Comparison of ENCODE assay signal across 19 cellular contexts in the genomic region with DNA sequence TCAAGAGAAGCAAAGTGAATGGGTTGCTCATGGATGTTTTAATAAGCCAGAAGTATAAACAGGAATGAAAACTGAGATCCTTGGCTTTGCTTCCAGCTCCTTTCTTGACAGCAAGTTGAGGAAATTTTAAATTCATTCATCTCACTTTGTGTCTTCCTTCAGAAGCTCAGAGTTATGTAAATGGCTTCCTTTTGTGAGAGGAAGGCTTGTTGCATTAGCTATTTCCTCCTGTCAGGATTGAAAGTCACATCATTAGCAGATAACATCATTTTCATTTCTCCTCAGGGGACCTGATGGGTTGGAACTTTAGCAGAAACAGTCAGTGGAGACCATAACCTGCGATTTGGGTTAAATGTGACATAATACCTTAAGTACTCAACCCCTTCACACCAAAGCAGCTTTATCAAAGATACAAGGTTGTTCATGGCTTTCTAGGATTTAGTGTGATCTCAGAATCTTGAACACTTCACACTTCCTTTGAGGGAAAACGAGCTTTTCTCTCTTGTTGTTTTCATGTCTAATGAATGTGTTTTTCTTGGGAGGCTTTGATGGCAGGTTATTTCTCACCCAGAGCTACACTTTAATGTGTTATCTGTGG.
"Had no signal": no experiment of that assay in that cellular context is flagged by ENCODE, and none has a peak within 500 bp of the region (broad histone marks: within the 10 kb centered on the region; RNA-seq: fewer than 3 reads in every experiment).

No MANE protein-coding gene starts in this region.

- H3K4me1 ChIP-seq: ascending aorta, gastroesophageal sphincter, heart left ventricle, left ventricle myocardium inferior, vagina had no signal

- H3K4me3 ChIP-seq: ascending aorta, gastroesophageal sphincter, heart left ventricle, left ventricle myocardium inferior, mucosa of descending colon, vagina had no signal

- H3K9me3 ChIP-seq: ascending aorta, mucosa of descending colon, vagina had no signal

- H3K36me3 ChIP-seq: ascending aorta, gastroesophageal sphincter, heart left ventricle, left ventricle myocardium inferior, vagina had no signal

- DNase-seq: activated CD4-positive, CD25-positive, alpha-beta regulatory T cell treated with anti-CD3 and anti-CD28 coated beads, Interleukin-2, amount 50 U/mL, for 72 hours; activated CD8-positive, alpha-beta memory T cell treated with anti-CD3 and anti-CD28 coated beads for 24 hours; activated CD8-positive, alpha-beta memory T cell treated with anti-CD3 and anti-CD28 coated beads, Interleukin-2, amount 50 U/mL, for 48 hours; activated effector memory CD4-positive, alpha-beta T cell treated with anti-CD3 and anti-CD28 coated beads, Interleukin-2, amount 50 U/mL, for 16 hours; activated naive CD4-positive, alpha-beta T cell treated with anti-CD3 and anti-CD28 coated beads, Interleukin-2, amount 50 U/mL, for 16 hours; activated T-cell treated with anti-CD3 and anti-CD28 coated beads, Interleukin-2, amount 50 U/mL, for 72 hours; cortex of kidney; effector CD4-positive, alpha-beta T cell; heart left ventricle; immature natural killer cell; kidney glomerular epithelial cell; left ventricle myocardium inferior; mucosa of descending colon; naive thymus-derived CD4-positive, alpha-beta T cell; stimulated activated CD4-positive, alpha-beta T cell treated with anti-CD3 and anti-CD28 coated beads, Interleukin-2, amount 100 ng/mL, for 24 hours; trophoblast cell had no signal

- H3K27ac ChIP-seq: ascending aorta, gastroesophageal sphincter, heart left ventricle, left ventricle myocardium inferior, vagina had no signal

- H3K27me3 ChIP-seq: ascending aorta, gastroesophageal sphincter, heart left ventricle, vagina had no signal
